ENCODE assay signal across 8 cellular contexts in the genomic region with DNA sequence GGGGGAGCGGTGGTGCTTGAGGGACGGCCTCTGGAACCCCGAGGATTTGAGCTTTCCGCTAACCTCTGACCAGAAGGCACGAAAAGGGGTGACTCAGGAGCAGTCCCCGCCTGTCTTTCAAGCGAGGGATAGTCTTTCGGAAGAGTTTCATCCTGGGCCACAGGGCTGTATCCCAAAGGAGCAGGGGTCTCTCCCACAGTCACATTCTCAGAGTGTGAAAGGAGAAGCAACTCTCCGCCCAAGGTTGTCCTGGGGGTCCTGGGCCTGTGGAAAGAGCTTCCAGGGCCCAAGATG. TPM values are rescaled to one million over a fixed set of nuclear protein-coding genes. Genes with fewer than 3 reads are reported as not detected.
DNase-seq lines count a peak whose midpoint lies in the region; ATAC-seq, FAIRE-seq and TF ChIP-seq lines count a peak whose summit lies in the region.

No MANE protein-coding gene starts in this region.

- H3K27me3 ChIP-seq in OCI-LY3 (ENCODE audit: low read depth, low read length), result no peaks in the 10 kb centered on the region
- peaks cover 6% of the 10 kb centered on the region for H3K27me3 ChIP-seq in endodermal cell (ENCODE audit: control insufficient read depth, insufficient read depth, low read length, poor library complexity, severe bottlenecking)
- peaks cover 31% of the 10 kb centered on the region for H3K27me3 ChIP-seq in neuron (ENCODE audit: insufficient read depth, low read length)

- no peaks in the 10 kb centered on the region for H4K20me1 ChIP-seq in OCI-LY3 (ENCODE audit: insufficient read depth, low read length)

- H2AFZ ChIP-seq in OCI-LY3 (ENCODE audit: low read depth, low read length) (peak overlapping the region; percentile 89; the same call in 1 of the 2 replicates), neuron (ENCODE audit: low read depth, low read length) (no peak overlapping the region)

- ATAC-seq in GM18870 (IDR thresholded peaks at IDR 0.05; ENCODE audit: unreplicated experiment) (no peak), HG03196 (IDR thresholded peaks at IDR 0.05; ENCODE audit: unreplicated experiment) (no peak)

- peaks cover 10 to 15% of the 10 kb centered on the region in 2 donors for H3K36me3 Mint-ChIP-seq in CD14-positive monocyte
- H3K36me3 Mint-ChIP-seq in endodermal cell (ENCODE audit: low read depth), result peaks cover under 1% of the 10 kb centered on the region

- H3K9me3 Mint-ChIP-seq in CD14-positive monocyte (peaks cover 0 to 1% (median 0%) of the 10 kb centered on the region in 7 donors), endodermal cell (no peaks in the 10 kb centered on the region)

- FAIRE-seq in GM12892 (lab: Jason Lieb, UNC), result no peak

- 68 to 69% methylated on average over 7 to 9 of the region's 9 CpGs for WGBS in endodermal cell (ENCODE audit: insufficient coverage in 1 of 2, insufficient read length in 1 of 2), 2 experiments

- H3K4me1 Mint-ChIP-seq in CD14-positive monocyte, result peaks cover 53% of the 10 kb centered on the region
- H3K4me1 Mint-ChIP-seq in endodermal cell, result peaks cover 15% of the 10 kb centered on the region

- TF ChIP-seq CTCF in CD14-positive monocyte (IDR thresholded peaks at IDR 0.05) (no peak), OCI-LY3 (IDR thresholded peaks at IDR 0.05; ENCODE audit: low read depth, low read length) (no peak; the same call in 1 of the 2 replicates), endodermal cell (conservative IDR thresholded peaks at IDR 0.05) (peak; percentile 32)

- H3K27ac ChIP-seq in OCI-LY3 (ENCODE audit: low read length) (no peak overlapping the region), endodermal cell (ENCODE audit: low read depth, low read length) (no peak overlapping the region)

- H3K4me3 ChIP-seq in OCI-LY3 (ENCODE audit: low read length) (peak overlapping the region; percentile 79), endodermal cell (ENCODE audit: low read length) (peak overlapping the region; percentile 41), neuron (ENCODE audit: low read length) (peak overlapping the region; percentile 37)

- H3K9me3 ChIP-seq in OCI-LY3 (ENCODE audit: insufficient read depth, low read length), result no peaks in the 10 kb centered on the region
- H3K9me3 ChIP-seq in endodermal cell (ENCODE audit: control insufficient read depth, low read length), result no peaks in the 10 kb centered on the region
- H3K9me3 ChIP-seq in neuron (ENCODE audit: low read length), result no peaks in the 10 kb centered on the region

- peaks cover 8% of the 10 kb centered on the region; the same call in 1 of the 2 replicates for H3K79me2 ChIP-seq in OCI-LY3 (ENCODE audit: low read length)

- peak overlapping the region; percentile 53 for H3K9ac ChIP-seq in OCI-LY3 (ENCODE audit: low read length)
- H3K9ac ChIP-seq in endodermal cell (ENCODE audit: extremely low read depth, low read length, poor library complexity, severe bottlenecking), result no peak overlapping the region

- H3K4me2 ChIP-seq in OCI-LY3 (ENCODE audit: low read length), result peak overlapping the region; percentile 87

- H3K27me3 Mint-ChIP-seq in CD14-positive monocyte (ENCODE audit: low read depth in 3 of 3) (peaks cover 0 to 3% (median 0%) of the 10 kb centered on the region in 3 donors), endodermal cell (ENCODE audit: insufficient read depth) (peaks cover 13% of the 10 kb centered on the region)

- peak overlapping the region; percentile 77 to 85 for H3K4me3 Mint-ChIP-seq in CD14-positive monocyte
- H3K4me3 Mint-ChIP-seq in endodermal cell, result peak overlapping the region; percentile 73

- peaks cover 6% of the 10 kb centered on the region for H3K36me3 ChIP-seq in OCI-LY3 (replicated peaks; ENCODE audit: low read depth, low read length)
- peaks cover 9% of the 10 kb centered on the region for H3K36me3 ChIP-seq in endodermal cell (ENCODE audit: control insufficient read depth, insufficient read depth, low read length)
- peaks cover 4% of the 10 kb centered on the region for H3K36me3 ChIP-seq in neuron (ENCODE audit: insufficient read depth, low read length)

- DNase-seq in CD14-positive monocyte (ENCODE audit: low spot score) (no peak), endodermal cell (no peak), GM12892 (ENCODE audit: insufficient read length) (no peak), 8988T (no peak)

- TF ChIP-seq POLR2A in GM12892 (IDR thresholded peaks at IDR 0.05; ENCODE audit: low read depth, low read length), result no peak

- H3K27ac Mint-ChIP-seq in CD14-positive monocyte (peak overlapping the region in 5 of 7 donors; percentile 33 to 82 (median 69)), endodermal cell (peak overlapping the region; percentile 68)

- intact Hi-C loops in CD14-positive monocyte (cut with micrococcal nuclease), result loop anchor here (2.0 to 5.0 kb wide), 4 partner anchors 63 to 115 kb away; a partner anchor contains a TSS

- H3K4me1 ChIP-seq in OCI-LY3 (ENCODE audit: low read length) (peaks cover 36% of the 10 kb centered on the region), endodermal cell (ENCODE audit: control insufficient read depth, insufficient read depth, low read length) (peaks cover 3% of the 10 kb centered on the region), neuron (ENCODE audit: insufficient read depth, low read length) (peaks cover 18% of the 10 kb centered on the region)

RNA-seq across cellular contexts. Expression of a gene that starts 1.4 kb away (rescaled TPM):
- polyA plus RNA-seq in CD14-positive monocyte, result 1 to 10 TPM; 2.8 to 3.9 TPM
- total RNA-seq in endodermal cell, result 10 to 100 TPM; 14.2 to 16.7 TPM
- polyA plus RNA-seq in endodermal cell (2013, experiment 1 of 2), result 11.4 TPM
- polyA plus RNA-seq in endodermal cell (2013, experiment 2 of 2), result 9.9 TPM
- 7.0 TPM for polyA plus RNA-seq in GM12892 (2012; ENCODE audit: missing spikeins)
